14 cellular contexts compared by ENCODE assay signal in the genomic region with DNA sequence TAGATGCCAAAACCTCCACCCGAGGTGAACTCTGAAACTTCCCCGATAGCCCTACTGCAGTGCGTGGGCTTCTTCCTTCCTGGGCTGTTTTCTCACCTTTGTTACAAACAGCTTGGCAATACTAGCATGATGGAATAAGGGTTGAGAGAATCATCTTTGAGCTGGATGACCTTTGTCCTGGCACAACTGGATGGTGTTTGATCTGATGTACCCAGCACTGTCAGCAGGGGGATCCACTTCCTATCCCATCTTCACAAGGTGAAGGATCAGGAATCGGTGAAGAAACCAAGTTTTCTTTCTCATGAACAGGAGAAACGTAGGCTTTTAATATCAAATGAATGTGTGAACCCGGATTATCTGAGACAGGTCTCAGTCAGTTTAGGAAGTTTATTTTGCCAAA. TPM values are rescaled to one million over a fixed set of nuclear protein-coding genes. Genes with fewer than 3 reads are reported as not detected.
DNase-seq lines count a peak whose midpoint lies in the region; ATAC-seq and TF ChIP-seq lines count a peak whose summit lies in the region.
"Had no signal": no experiment of that assay in that cellular context is flagged by ENCODE, and none has a peak within 500 bp of the region (broad histone marks: within the 10 kb centered on the region; RNA-seq: fewer than 3 reads in every experiment).

No MANE protein-coding gene starts in this region.

- no peaks in the 10 kb centered on the region for H3K79me2 ChIP-seq in SK-N-SH (ENCODE audit: insufficient read depth)
- H3K79me2 ChIP-seq: parathyroid adenoma had no signal

- H3K9me2 ChIP-seq in SK-N-SH, result no peaks in the 10 kb centered on the region

- no peak overlapping the region for H3K4me2 ChIP-seq in SK-N-SH

- TF ChIP-seq EP300 in SK-N-SH (IDR thresholded peaks at IDR 0.05; ENCODE audit: borderline replicate concordance in 1 of 2, low read depth in 1 of 2, low read length in 1 of 2), result no peak

- H3K36me3 ChIP-seq in SK-N-SH (replicated peaks in 1 of 2; ENCODE audit: control insufficient read depth in 1 of 2, insufficient read depth in 2 of 2, low read length in 1 of 2) (no peaks in the 10 kb centered on the region), body of pancreas (replicated peaks in 1 of 2; ENCODE audit: insufficient read depth in 1 of 2, low read depth in 2 of 2) (no peaks in the 10 kb centered on the region)

- no peaks in the 10 kb centered on the region for H4K20me1 ChIP-seq in SK-N-SH (ENCODE audit: insufficient read depth)

- no peaks in the 10 kb centered on the region for H3K36me3 Mint-ChIP-seq in activated naive CD4-positive, alpha-beta T cell treated with anti-CD3 and anti-CD28 coated beads, Interleukin-2, amount 50 U/mL, for 72 hours

- TF ChIP-seq CTCF in AG09319 (IDR thresholded peaks at IDR 0.05; ENCODE audit: low read depth, low read length) (peak; percentile 15), SK-N-SH (IDR thresholded peaks at IDR 0.05) (peak; percentile 36; the same call in 1 of the 2 replicates), body of pancreas (IDR thresholded peaks at IDR 0.05) (no peak)

- POLR2A ChIA-PET in SK-N-SH (lab: Yijun Ruan, JAX), result no interaction called here

- H3K9ac ChIP-seq in SK-N-SH, result no peak overlapping the region
- H3K9ac ChIP-seq: parathyroid adenoma had no signal

- H3K9me3 Mint-ChIP-seq in activated naive CD4-positive, alpha-beta T cell treated with anti-CD3 and anti-CD28 coated beads, Interleukin-2, amount 50 U/mL, for 72 hours, result no peaks in the 10 kb centered on the region

- H3K27me3 ChIP-seq in SK-N-SH (ENCODE audit: insufficient read depth) (no peaks in the 10 kb centered on the region), body of pancreas (no peaks in the 10 kb centered on the region)

- no peaks in the 10 kb centered on the region for H3K9me3 ChIP-seq in SK-N-SH
- H3K9me3 ChIP-seq in body of pancreas, result no peaks in the 10 kb centered on the region

- no peak for DNase-seq in AG09319 (ENCODE audit: extremely low read depth, low read depth)
- DNase-seq in HK-2 (ENCODE audit: unreplicated experiment), result peak; percentile 19
- no peak for DNase-seq in SK-N-SH
- DNase-seq in glomerular visceral epithelial cell (ENCODE audit: extremely low spot score), result peak; percentile 11
- no peak for DNase-seq in GF-D8 (lab: John Stamatoyannopoulos, UW)
- DNase-seq in activated naive CD4-positive, alpha-beta T cell treated with anti-CD3 and anti-CD28 coated beads, Interleukin-2, amount 50 U/mL, for 72 hours (ENCODE audit: low spot score in 2 of 2), result no peak
- no peak for DNase-seq in body of pancreas
- DNase-seq in GM19238 (ENCODE audit: insufficient read length, low spot score), result no peak
- DNase-seq: activated CD4-positive, alpha-beta T cell treated with anti-CD3 and anti-CD28 coated beads, Interleukin-2, amount 50 U/mL, for 4 hours; COR-L47; left colon; NCI-H1436 had no signal

- intact Hi-C loops in body of pancreas (cut with DNase I), result no loop called here

- H3K27ac ChIP-seq in SK-N-SH (ENCODE audit: low read depth in 2 of 2, low read length in 1 of 2), result no peak overlapping the region
- H3K27ac ChIP-seq in body of pancreas, result no peak overlapping the region
- H3K27ac ChIP-seq: parathyroid adenoma had no signal

- H3F3A ChIP-seq in SK-N-SH (replicated peaks; ENCODE audit: insufficient read depth), result no peaks in the 10 kb centered on the region

- no peak overlapping the region for H3K27ac Mint-ChIP-seq in activated naive CD4-positive, alpha-beta T cell treated with anti-CD3 and anti-CD28 coated beads, Interleukin-2, amount 50 U/mL, for 72 hours

- CTCF ChIA-PET in SK-N-SH (lab: Yijun Ruan, JAX), result interaction anchor here (1.5 to 2.6 kb wide), 2 partner anchors 10 to 48 kb away, joined by 3 to 22 read pairs; no protein-coding TSS in a partner anchor

- TF ChIP-seq POLR2A in body of pancreas (IDR thresholded peaks at IDR 0.05), result no peak

- H3K4me1 ChIP-seq in SK-N-SH (ENCODE audit: control insufficient read depth in 1 of 2, insufficient read depth in 2 of 2, low read depth in 1 of 2, low read length in 1 of 2), result no peaks in the 10 kb centered on the region
- no peaks in the 10 kb centered on the region for H3K4me1 ChIP-seq in body of pancreas

- H3K4me3 ChIP-seq in SK-N-SH (ENCODE audit: low read depth in 2 of 2, low read length in 1 of 2) (no peak overlapping the region), body of pancreas (no peak overlapping the region)

- ATAC-seq in activated naive CD4-positive, alpha-beta T cell treated with anti-CD3 and anti-CD28 coated beads, Interleukin-2, amount 50 U/mL, for 72 hours, result no peak
- no peak for ATAC-seq in body of pancreas
- ATAC-seq: left colon had no signal

- WGBS in SK-N-SH (ENCODE audit: low lambda C conversion rate), result 68% methylated on average over 6 of the region's 6 CpGs
- 66 to 80% methylated on average over 6 of the region's 6 CpGs for WGBS in body of pancreas, 2 donors

- H2AFZ ChIP-seq in SK-N-SH (ENCODE audit: low read depth), result no peak overlapping the region
- H2AFZ ChIP-seq: parathyroid adenoma had no signal

- TF ChIP-seq RAD21 in SK-N-SH (IDR thresholded peaks at IDR 0.05; ENCODE audit: low read length), result peak; percentile 19; the same call in 1 of the 2 replicates

TF ChIP-seq in SK-N-SH, 30 proteins besides CTCF, POLR2A, EP300 and RAD21 (continues in another document):
- TF ChIP-seq MXI1 (IDR thresholded peaks at IDR 0.05; ENCODE audit: low read depth, low read length) (no peak), FOXJ3 (CRISPR knock-in tag; IDR thresholded peaks at IDR 0.05) (no peak), MEF2A (IDR thresholded peaks at IDR 0.05; ENCODE audit: borderline replicate concordance, low read depth) (no peak), RCOR1 (IDR thresholded peaks at IDR 0.05; ENCODE audit: low read length) (no peak), POLR2AphosphoS5 (IDR thresholded peaks at IDR 0.05; ENCODE audit: low read depth, low read length) (no peak), TAF1 (IDR thresholded peaks at IDR 0.05; ENCODE audit: borderline replicate concordance, low read depth, low read length) (no peak), JUND (IDR thresholded peaks at IDR 0.05) (no peak), TCF12 (IDR thresholded peaks at IDR 0.05) (no peak), CHD2 (IDR thresholded peaks at IDR 0.05; ENCODE audit: low read length, partially characterized antibody) (no peak), SMC3 (IDR thresholded peaks at IDR 0.05; ENCODE audit: low read depth, low read length) (no peak), SIN3A (IDR thresholded peaks at IDR 0.05; ENCODE audit: borderline replicate concordance, low read depth, low read length) (no peak), FOXM1 (IDR thresholded peaks at IDR 0.05; ENCODE audit: low read depth) (no peak), RXRA (IDR thresholded peaks at IDR 0.05; ENCODE audit: borderline replicate concordance, low read depth) (no peak)
- TF ChIP-seq, protein P1, sequence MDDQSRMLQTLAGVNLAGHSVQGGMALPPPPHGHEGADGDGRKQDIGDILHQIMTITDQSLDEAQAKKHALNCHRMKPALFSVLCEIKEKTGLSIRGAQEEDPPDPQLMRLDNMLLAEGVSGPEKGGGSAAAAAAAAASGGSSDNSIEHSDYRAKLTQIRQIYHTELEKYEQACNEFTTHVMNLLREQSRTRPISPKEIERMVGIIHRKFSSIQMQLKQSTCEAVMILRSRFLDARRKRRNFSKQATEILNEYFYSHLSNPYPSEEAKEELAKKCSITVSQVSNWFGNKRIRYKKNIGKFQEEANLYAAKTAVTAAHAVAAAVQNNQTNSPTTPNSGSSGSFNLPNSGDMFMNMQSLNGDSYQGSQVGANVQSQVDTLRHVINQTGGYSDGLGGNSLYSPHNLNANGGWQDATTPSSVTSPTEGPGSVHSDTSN (IDR thresholded peaks at IDR 0.05), result no peak
- TF ChIP-seq, protein P2, sequence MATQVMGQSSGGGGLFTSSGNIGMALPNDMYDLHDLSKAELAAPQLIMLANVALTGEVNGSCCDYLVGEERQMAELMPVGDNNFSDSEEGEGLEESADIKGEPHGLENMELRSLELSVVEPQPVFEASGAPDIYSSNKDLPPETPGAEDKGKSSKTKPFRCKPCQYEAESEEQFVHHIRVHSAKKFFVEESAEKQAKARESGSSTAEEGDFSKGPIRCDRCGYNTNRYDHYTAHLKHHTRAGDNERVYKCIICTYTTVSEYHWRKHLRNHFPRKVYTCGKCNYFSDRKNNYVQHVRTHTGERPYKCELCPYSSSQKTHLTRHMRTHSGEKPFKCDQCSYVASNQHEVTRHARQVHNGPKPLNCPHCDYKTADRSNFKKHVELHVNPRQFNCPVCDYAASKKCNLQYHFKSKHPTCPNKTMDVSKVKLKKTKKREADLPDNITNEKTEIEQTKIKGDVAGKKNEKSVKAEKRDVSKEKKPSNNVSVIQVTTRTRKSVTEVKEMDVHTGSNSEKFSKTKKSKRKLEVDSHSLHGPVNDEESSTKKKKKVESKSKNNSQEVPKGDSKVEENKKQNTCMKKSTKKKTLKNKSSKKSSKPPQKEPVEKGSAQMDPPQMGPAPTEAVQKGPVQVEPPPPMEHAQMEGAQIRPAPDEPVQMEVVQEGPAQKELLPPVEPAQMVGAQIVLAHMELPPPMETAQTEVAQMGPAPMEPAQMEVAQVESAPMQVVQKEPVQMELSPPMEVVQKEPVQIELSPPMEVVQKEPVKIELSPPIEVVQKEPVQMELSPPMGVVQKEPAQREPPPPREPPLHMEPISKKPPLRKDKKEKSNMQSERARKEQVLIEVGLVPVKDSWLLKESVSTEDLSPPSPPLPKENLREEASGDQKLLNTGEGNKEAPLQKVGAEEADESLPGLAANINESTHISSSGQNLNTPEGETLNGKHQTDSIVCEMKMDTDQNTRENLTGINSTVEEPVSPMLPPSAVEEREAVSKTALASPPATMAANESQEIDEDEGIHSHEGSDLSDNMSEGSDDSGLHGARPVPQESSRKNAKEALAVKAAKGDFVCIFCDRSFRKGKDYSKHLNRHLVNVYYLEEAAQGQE (IDR thresholded peaks at IDR 0.05; ENCODE audit: low read depth, low read length), result no peak

RNA-seq across cellular contexts. Expression of a gene that starts 19.5 kb away (rescaled TPM):
- not detected in 2 replicates for polyA plus RNA-seq in SK-N-SH (2012; rRNA removed)
- not detected in 2 replicates for polyA plus RNA-seq in SK-N-SH (2012; cell fraction: cytosol; rRNA removed)
- polyA plus RNA-seq in SK-N-SH (2012; cell fraction: nucleus; rRNA removed), result not detected in 2 replicates
- total RNA-seq in activated naive CD4-positive, alpha-beta T cell treated with anti-CD3 and anti-CD28 coated beads, Interleukin-2, amount 50 U/mL, for 72 hours, result not detected
- not detected for total RNA-seq in body of pancreas
- total RNA-seq: left colon had no signal
- polyA plus RNA-seq: esophagus had no signal

RNA-seq across cellular contexts. Expression of a gene that starts 44.9 kb away (rescaled TPM):
- polyA plus RNA-seq in SK-N-SH (2012; rRNA removed), result 181 and 242 TPM in 2 replicates
- polyA plus RNA-seq in SK-N-SH (2012; cell fraction: cytosol; rRNA removed), result 203 and 218 TPM in 2 replicates
- 169 and 298 TPM in 2 replicates for polyA plus RNA-seq in SK-N-SH (2012; cell fraction: nucleus; rRNA removed)
- 100 to 1,000 TPM; 238 to 264 TPM for total RNA-seq in activated naive CD4-positive, alpha-beta T cell treated with anti-CD3 and anti-CD28 coated beads, Interleukin-2, amount 50 U/mL, for 72 hours
- 10 to 100 TPM; 68.2 to 71.1 TPM for total RNA-seq in body of pancreas

Comparison
In these comparisons a context has a peak if more than half of its experiments do, and no peak if none do; other contexts are left out.
1. DNase-seq: peak in HK-2 (single experiment) and glomerular visceral epithelial cell (single experiment); none in AG09319 (single experiment), SK-N-SH (single experiment), GF-D8 (single experiment), activated naive CD4-positive, alpha-beta T cell treated with anti-CD3 and anti-CD28 coated beads, Interleukin-2, amount 50 U/mL, for 72 hours (0 of 2), body of pancreas (0 of 4) and GM19238 (single experiment).
2. CTCF ChIP-seq: peak in AG09319 (single experiment) and SK-N-SH (single experiment); none in body of pancreas (0 of 7).